8 cellular contexts compared by ENCODE assay signal in genomic region chr1:53238197-53239155, GRCh38. TPM values are rescaled to one million over a fixed set of nuclear protein-coding genes. Genes with fewer than 3 reads are reported as not detected.
DNase-seq lines count a peak whose midpoint lies in the region; ATAC-seq, FAIRE-seq and TF ChIP-seq lines count a peak whose summit lies in the region.

Gene MAGOH (minus strand): TSS chr1:53238518. CDS start chr1:53238448, 70 bp downstream.

- H3K27me3 ChIP-seq in body of pancreas (no peaks in the 10 kb centered on the region), sigmoid colon (no peaks in the 10 kb centered on the region)

- peak; percentile 83 for FAIRE-seq in TTC549 (lab: Jason Lieb, UNC)

- peaks cover 0 to 9% of the 10 kb centered on the region in 2 donors for H3K36me3 ChIP-seq in body of pancreas (replicated peaks in 1 of 2; ENCODE audit: insufficient read depth in 1 of 2, low read depth in 2 of 2)
- peaks cover 7 to 29% (median 12%) of the 10 kb centered on the region in 4 donors for H3K36me3 ChIP-seq in sigmoid colon

- H3K27ac ChIP-seq in 22Rv1 (peak within 1 kb of the TSS; percentile 56), body of pancreas (peak within 1 kb of the TSS; percentile 42 to 78 (median 66)), sigmoid colon (peak within 1 kb of the TSS; percentile 76 to 86 (median 80))

- intact Hi-C loops in body of pancreas (cut with DNase I) (no loop called here), sigmoid colon (cut with DNase I) (loop anchor here (5.0 kb wide), 1 partner anchor 89 kb away; the partner anchor contains the start of gene LRP8)

- TF ChIP-seq EP300 in sigmoid colon (IDR thresholded peaks at IDR 0.05) = peak in 1 of 4 donors; percentile 7

- H3K4me3 ChIP-seq in body of pancreas (peak within 1 kb of the TSS; percentile 49 to 88), sigmoid colon (peak within 1 kb of the TSS; percentile 87 to 97 (median 92))

- peak; percentile 87 for DNase-seq in NCI-H2107 treated with DMSO at 0.1 percent for 48 hours (lab: John Stamatoyannopoulos, UW; ENCODE audit: unreplicated experiment)
- DNase-seq in body of pancreas = peak; percentile 93 to 95 (median 93)
- peak; percentile 95 for DNase-seq in iPS DF 19.7 (ENCODE audit: low read depth, low spot score)
- peak; percentile 97 for DNase-seq in sigmoid colon

- peak; percentile 95 for ATAC-seq in GM18520 (IDR thresholded peaks at IDR 0.05; ENCODE audit: unreplicated experiment)
- peak; percentile 97 for ATAC-seq in HG03064 (IDR thresholded peaks at IDR 0.05; ENCODE audit: low read depth, unreplicated experiment)
- peak; percentile 98 for ATAC-seq in body of pancreas

- 6 to 7% methylated on average over 27 to 64 of the region's 64 CpGs for WGBS in body of pancreas, 2 donors
- WGBS in sigmoid colon, 2 donors = 5 to 7% methylated on average over 64 of the region's 64 CpGs

- H3K9me3 ChIP-seq in body of pancreas = no peaks in the 10 kb centered on the region
- H3K9me3 ChIP-seq in sigmoid colon = no peaks in the 10 kb centered on the region

- no peak for TF ChIP-seq CTCF in 22Rv1 (IDR thresholded peaks at IDR 0.05)
- TF ChIP-seq CTCF in body of pancreas (IDR thresholded peaks at IDR 0.05) = no peak
- no peak for TF ChIP-seq CTCF in sigmoid colon (IDR thresholded peaks at IDR 0.05)

- H3K4me1 ChIP-seq in body of pancreas (peaks cover 24% of the 10 kb centered on the region), sigmoid colon (peaks cover 0 to 25% (median 21%) of the 10 kb centered on the region in 4 donors)

- TF ChIP-seq POLR2A in body of pancreas (IDR thresholded peaks at IDR 0.05) (peak; percentile 62 to 87 (median 82)), sigmoid colon (IDR thresholded peaks at IDR 0.05) (peak; percentile 64 to 74)

RNA-seq across cellular contexts. Expression of gene MAGOH, which starts in this region (rescaled TPM):
- total RNA-seq in body of pancreas (10 to 100 TPM in 1 of 2 donors, 1 to 10 TPM in 1; 9.6 to 15.2 TPM), sigmoid colon (10 to 100 TPM; 12.2 to 46.4 (median 28.7) TPM)
- 10 to 100 TPM; 73.9 to 98.4 (median 95.0) TPM for polyA plus RNA-seq in sigmoid colon

Comparison
In these comparisons a context has a peak if more than half of its experiments do, and no peak if none do; other contexts are left out.
1. Peak in every context shown above with its lines: DNase-seq, ATAC-seq, H3K4me3 ChIP-seq and H3K27ac ChIP-seq.